ENCODE assay signal across 7 cellular contexts in genomic region chr1:189510827-189511226, GRCh38.
"Had no signal": no experiment of that assay in that cellular context is flagged by ENCODE, and none has a peak within 500 bp of the region (broad histone marks: within the 10 kb centered on the region; RNA-seq: fewer than 3 reads in every experiment).

No MANE protein-coding gene starts in this region.

- H2AFZ ChIP-seq: GM23338 had no signal

- ATAC-seq: GM23338 had no signal

- H3K27ac ChIP-seq: HL-60 had no signal

- H3K4me2 ChIP-seq: GM23338 had no signal

- H3K4me3 ChIP-seq: GM23338 had no signal

- FAIRE-seq: H1 had no signal

- DNase-seq: H9, HCEC 1CT, HFFc6, KBM-7 had no signal
